9 cellular contexts compared by ENCODE assay signal in genomic region chr18:55338955-55339662, GRCh38.
DNase-seq lines count a peak whose midpoint lies in the region; ATAC-seq and TF ChIP-seq lines count a peak whose summit lies in the region.
"Had no signal": no experiment of that assay in that cellular context is flagged by ENCODE, and none has a peak within 500 bp of the region (broad histone marks: within the 10 kb centered on the region; RNA-seq: fewer than 3 reads in every experiment).

No MANE protein-coding gene starts in this region.

- no peaks in the 10 kb centered on the region for H3K27me3 ChIP-seq in subcutaneous abdominal adipose tissue (ENCODE audit: control insufficient read depth in 5 of 5, insufficient read depth in 4 of 5, low read length in 5 of 5)

- intact Hi-C loops in left ventricle myocardium superior (cut with micrococcal nuclease), result no loop called here

- no peaks in the 10 kb centered on the region for H3K9me3 ChIP-seq in subcutaneous abdominal adipose tissue (ENCODE audit: control insufficient read depth in 5 of 5, low read length in 5 of 5)

- H3K36me3 ChIP-seq in subcutaneous abdominal adipose tissue (ENCODE audit: control insufficient read depth in 5 of 5, insufficient read depth in 5 of 5, low read length in 5 of 5), result no peaks in the 10 kb centered on the region

- H3K27ac ChIP-seq in subcutaneous abdominal adipose tissue (ENCODE audit: low read depth, low read length), result peak overlapping the region; percentile 79

- ATAC-seq in SK-N-SH treated with all-trans-retinoic acid at 6 μM for 48 hours, result peak; percentile 42
- ATAC-seq in left ventricle myocardium superior, result peak; percentile 37

- H3K9ac ChIP-seq in subcutaneous abdominal adipose tissue (ENCODE audit: low read length in 5 of 5), result no peak overlapping the region

- peaks cover 3 to 47% (median 19%) of the 10 kb centered on the region in 5 donors for H3K4me1 ChIP-seq in subcutaneous abdominal adipose tissue (ENCODE audit: control insufficient read depth in 5 of 5, insufficient read depth in 5 of 5, low read length in 5 of 5)

- DNase-seq in DMS153 (lab: John Stamatoyannopoulos, UW) (peak; percentile 9), DMS153 treated with DMSO at 0.1 percent for 48 hours (lab: John Stamatoyannopoulos, UW; ENCODE audit: unreplicated experiment) (no peak), left ventricle myocardium superior (no peak)
- DNase-seq in stimulated activated CD4-positive, alpha-beta T cell treated with anti-CD3 and anti-CD28 coated beads, Interleukin-4, amount 100 ng/mL, for 4 hours, result no peak
- no peak for DNase-seq in activated CD4-positive, alpha-beta T cell treated with anti-CD3 and anti-CD28 coated beads for 1 hour
- no peak for DNase-seq in stimulated activated CD4-positive, alpha-beta T cell treated with anti-CD3 and anti-CD28 coated beads, Interleukin-2, amount 100 ng/mL, for 24 hours
- DNase-seq: activated naive CD4-positive, alpha-beta T cell treated with anti-CD3 and anti-CD28 coated beads, Interleukin-2, amount 50 U/mL, for 16 hours had no signal

- H3K4me3 ChIP-seq in subcutaneous abdominal adipose tissue (ENCODE audit: low read depth in 1 of 5, low read length in 5 of 5), result no peak overlapping the region

TF ChIP-seq in SK-N-SH treated with all-trans-retinoic acid at 6 μM for 48 hours, 23 proteins besides CTCF, POLR2A, EP300 and RAD21:
- no peak for TF ChIP-seq OSR1 (CRISPR knock-in tag; IDR thresholded peaks at IDR 0.05)
- 0 out of 2 replicates have a peak, but pooled peaks have one; percentile 29 for TF ChIP-seq SNAI2 (CRISPR knock-in tag; IDR thresholded peaks at IDR 0.05)
- TF ChIP-seq TCF4 (CRISPR knock-in tag; IDR thresholded peaks at IDR 0.05; ENCODE audit: borderline replicate concordance), result peak; percentile 58
- TF ChIP-seq ISL1 (CRISPR knock-in tag; IDR thresholded peaks at IDR 0.05), result peak; percentile 39; the same call in 1 of the 2 replicates
